Comparison of ENCODE assay signal across 8 cellular contexts in the genomic region with DNA sequence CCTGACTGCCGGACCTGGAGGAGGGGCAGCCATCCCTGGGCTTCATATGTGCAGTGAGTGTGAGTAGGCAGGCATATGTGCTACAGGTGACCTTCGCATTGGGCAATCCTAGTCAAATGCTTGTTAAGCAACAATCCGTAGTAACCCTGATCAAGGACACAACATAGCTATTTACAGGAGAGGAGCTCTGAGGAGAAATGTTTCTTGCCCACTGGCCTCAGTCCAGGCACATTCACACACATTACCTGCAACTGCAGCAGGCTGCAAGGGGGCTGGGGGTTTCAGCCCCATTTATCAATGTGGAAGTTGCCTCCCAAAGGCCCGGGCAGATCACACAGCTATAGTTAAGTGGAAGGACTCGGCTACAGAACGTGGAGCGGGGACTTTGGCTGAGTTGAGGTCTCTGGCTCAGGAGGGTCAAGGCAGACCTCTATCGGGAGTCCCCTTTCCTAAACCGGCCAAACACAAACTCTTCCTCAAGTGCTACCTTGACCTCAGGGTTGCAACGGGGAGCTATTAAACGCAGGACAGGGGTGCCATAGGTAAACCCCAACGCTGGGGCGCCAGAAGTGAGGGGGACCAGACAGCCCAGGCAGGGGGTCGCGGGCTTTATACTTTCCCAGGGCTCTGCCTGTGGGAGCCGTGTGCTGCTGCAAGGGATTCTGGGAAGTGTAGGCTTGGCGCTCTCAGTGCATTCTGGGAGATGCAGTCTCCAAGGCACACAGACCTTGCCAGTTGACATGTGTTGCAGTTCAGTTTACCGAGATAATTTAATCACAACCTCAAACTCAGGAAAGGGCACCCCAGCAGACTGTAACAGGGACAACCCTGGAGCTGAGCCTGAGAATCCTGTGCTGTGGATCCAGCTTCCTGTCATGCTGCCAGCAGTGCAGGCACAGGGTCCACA. TPM values are rescaled to one million over a fixed set of nuclear protein-coding genes. Genes with fewer than 3 reads are reported as not detected.
DNase-seq lines count a peak whose midpoint lies in the region; ATAC-seq and TF ChIP-seq lines count a peak whose summit lies in the region.

No MANE protein-coding gene starts in this region.

- in situ Hi-C loops in brain microvascular endothelial cell (cut with HindIII; ENCODE audit: low pct_ligation_motif_present, low sequenced_read_pairs) = no loop called here

- peak; percentile 56 for TF ChIP-seq POLR2A in Raji (IDR thresholded peaks at IDR 0.05; ENCODE audit: insufficient read depth, low read depth, low read length)

- H3K27ac ChIP-seq in brain microvascular endothelial cell = no peak overlapping the region

- no peaks in the 10 kb centered on the region for H3K36me3 ChIP-seq in brain microvascular endothelial cell (replicated peaks)

- no peaks in the 10 kb centered on the region for H3K27me3 ChIP-seq in brain microvascular endothelial cell (replicated peaks)

- DNase-seq in Daoy (ENCODE audit: low read depth) (peak; percentile 58), brain microvascular endothelial cell (peak; percentile 58), iPS-NIHi7 (ENCODE audit: extremely low spot score) (peak; percentile 89), skeletal muscle cell (ENCODE audit: low read depth) (no peak), NCI-H187 treated with DMSO at 0.1 percent for 48 hours (lab: John Stamatoyannopoulos, UW) (no peak)

- H3K4me3 ChIP-seq in brain microvascular endothelial cell (ENCODE audit: low read depth, low read length) (peak overlapping the region; percentile 48), skeletal muscle cell (ENCODE audit: low read depth, low read length) (peak overlapping the region; percentile 20)

- ATAC-seq in HG03442 (IDR thresholded peaks at IDR 0.05; ENCODE audit: unreplicated experiment) (peak; percentile 46), GM19463 (IDR thresholded peaks at IDR 0.05; ENCODE audit: unreplicated experiment) (no peak)

- no peak for TF ChIP-seq CTCF in brain microvascular endothelial cell (IDR thresholded peaks at IDR 0.05; ENCODE audit: low read depth, low read length, missing control alignments)

RNA-seq across cellular contexts. Expression of gene KHK, which starts 9.4 kb away (rescaled TPM):
- 1.1 and 2.9 TPM in 2 replicates for total RNA-seq in Daoy (2014; rRNA removed; shearing (Covaris generic))

RNA-seq across cellular contexts. Expression of gene EMILIN1, which starts 17.6 kb away (rescaled TPM):
- 6.0 and 10.2 TPM in 2 replicates for total RNA-seq in Daoy (2014; rRNA removed; shearing (Covaris generic))

RNA-seq across cellular contexts. Expression of gene CGREF1, which starts 22.9 kb away (rescaled TPM):
- 3.4 and 8.6 TPM in 2 replicates for total RNA-seq in Daoy (2014; rRNA removed; shearing (Covaris generic))

RNA-seq across cellular contexts. Expression of gene OST4, which starts 24.5 kb away (rescaled TPM):
- total RNA-seq in Daoy (2014; rRNA removed; shearing (Covaris generic)) = 184 and 194 TPM in 2 replicates

RNA-seq across cellular contexts. Expression of gene ABHD1, which starts 27.6 kb away (rescaled TPM):
- 1.7 TPM in 1 of 2 replicates, not detected in the other for total RNA-seq in Daoy (2014; rRNA removed; shearing (Covaris generic))

Comparison
In these comparisons a context has a peak if more than half of its experiments do, and no peak if none do; other contexts are left out.
1. DNase-seq: peak in Daoy (single experiment), brain microvascular endothelial cell (single experiment) and iPS-NIHi7 (single experiment); none in skeletal muscle cell (single experiment) and NCI-H187 treated with DMSO at 0.1 percent for 48 hours (single experiment).